ENCODE assay signal across 1 cellular context in genomic region chr10:112807013-112807412, GRCh38.
TF ChIP-seq lines count a peak whose summit lies in the region.

No MANE protein-coding gene starts in this region.

TF ChIP-seq in H1, 55 proteins besides CTCF, POLR2A, EP300 and RAD21:
- TF ChIP-seq CBX8 (IDR thresholded peaks at IDR 0.05; ENCODE audit: borderline replicate concordance, low read depth, low read length) = no peak
- TF ChIP-seq, protein P1, sequence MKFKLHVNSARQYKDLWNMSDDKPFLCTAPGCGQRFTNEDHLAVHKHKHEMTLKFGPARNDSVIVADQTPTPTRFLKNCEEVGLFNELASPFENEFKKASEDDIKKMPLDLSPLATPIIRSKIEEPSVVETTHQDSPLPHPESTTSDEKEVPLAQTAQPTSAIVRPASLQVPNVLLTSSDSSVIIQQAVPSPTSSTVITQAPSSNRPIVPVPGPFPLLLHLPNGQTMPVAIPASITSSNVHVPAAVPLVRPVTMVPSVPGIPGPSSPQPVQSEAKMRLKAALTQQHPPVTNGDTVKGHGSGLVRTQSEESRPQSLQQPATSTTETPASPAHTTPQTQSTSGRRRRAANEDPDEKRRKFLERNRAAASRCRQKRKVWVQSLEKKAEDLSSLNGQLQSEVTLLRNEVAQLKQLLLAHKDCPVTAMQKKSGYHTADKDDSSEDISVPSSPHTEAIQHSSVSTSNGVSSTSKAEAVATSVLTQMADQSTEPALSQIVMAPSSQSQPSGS (IDR thresholded peaks at IDR 0.05; ENCODE audit: low read length) = no peak
- no peak for TF ChIP-seq ZNF274 (IDR thresholded peaks at IDR 0.05; ENCODE audit: borderline replicate concordance, extremely low read depth, low read length)
- TF ChIP-seq TBP (IDR thresholded peaks at IDR 0.05; ENCODE audit: low read depth, low read length) = no peak
- no peak for TF ChIP-seq JUN (IDR thresholded peaks at IDR 0.05; ENCODE audit: low read depth, low read length)
- no peak for TF ChIP-seq E2F6 (IDR thresholded peaks at IDR 0.05)
- TF ChIP-seq CHD1 (IDR thresholded peaks at IDR 0.05; ENCODE audit: low read depth, low read length) = no peak
- no peak for TF ChIP-seq BCL11A (IDR thresholded peaks at IDR 0.05; ENCODE audit: low read depth in 2 of 2, low read length in 2 of 2)
- no peak for TF ChIP-seq YY1 (IDR thresholded peaks at IDR 0.05; ENCODE audit: low read depth, low read length)
- TF ChIP-seq NANOG (IDR thresholded peaks at IDR 0.05; ENCODE audit: insufficient read depth, low read depth, low read length, poor library complexity, severe bottlenecking) = no peak
- TF ChIP-seq RNF2 (IDR thresholded peaks at IDR 0.05; ENCODE audit: borderline replicate concordance, low read depth, low read length, missing control alignments, poor library complexity, severe bottlenecking) = no peak
- TF ChIP-seq BACH1 (IDR thresholded peaks at IDR 0.05; ENCODE audit: low read length) = no peak
- no peak for TF ChIP-seq POU5F1 (IDR thresholded peaks at IDR 0.05; ENCODE audit: low read depth, low read length)
